In the genomic region with DNA sequence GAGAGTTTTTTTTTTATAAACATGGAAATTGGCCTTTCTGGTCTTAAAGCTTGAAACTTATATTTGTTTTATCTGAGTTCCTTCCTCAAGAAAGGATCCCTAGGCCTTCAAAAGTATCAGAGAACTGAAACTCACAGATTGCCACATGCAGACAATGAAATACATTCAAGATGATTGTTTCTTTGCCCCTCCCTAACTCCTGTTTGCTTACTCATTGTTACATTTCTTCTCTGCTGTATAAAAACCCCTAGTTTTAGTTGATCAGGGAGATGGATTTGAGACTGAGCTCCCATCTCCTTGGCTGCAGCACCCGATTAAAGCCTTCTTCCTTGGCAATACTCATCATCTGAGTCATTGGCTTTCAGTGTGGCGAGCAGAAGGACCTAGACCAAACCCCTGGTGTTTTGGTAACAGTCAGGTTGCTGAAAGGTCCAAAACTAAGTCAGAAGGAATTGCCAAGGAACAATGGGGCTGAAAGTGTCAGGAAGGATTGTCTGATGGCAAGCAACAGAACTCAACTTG, we compare ENCODE assay signal across 12 cellular contexts.
DNase-seq lines count a peak whose midpoint lies in the region; ATAC-seq and TF ChIP-seq lines count a peak whose summit lies in the region.
"Had no signal": no experiment of that assay in that cellular context is flagged by ENCODE, and none has a peak within 500 bp of the region (broad histone marks: within the 10 kb centered on the region; RNA-seq: fewer than 3 reads in every experiment).

No MANE protein-coding gene starts in this region.

- peaks cover 33% of the 10 kb centered on the region for H3K9me3 Mint-ChIP-seq in activated T-helper 1 cell treated with anti-CD3 and anti-CD28 coated beads, Interleukin-12 subunit alpha, Interleukin-12 subunit beta, Interleukin-2, Interleukin-4 antibody, amounts not matched to agents 30 ng/mL and 10 ng/mL and 1 ng/mL, durations not matched to agents 14 hours and 24 hours and 36 hours

- CTCF ChIA-PET in HEK293 (lab: Yijun Ruan, JAX), result interaction anchor here (0.6 kb wide), 2 partner anchors 715 to 987 kb away, joined by 3 read pairs; no protein-coding TSS in a partner anchor

- POLR2A ChIA-PET in HEK293 (lab: Yijun Ruan, JAX), result no interaction called here

- H3K4me1 Mint-ChIP-seq in activated T-helper 1 cell treated with anti-CD3 and anti-CD28 coated beads, Interleukin-12 subunit alpha, Interleukin-12 subunit beta, Interleukin-2, Interleukin-4 antibody, amounts not matched to agents 30 ng/mL and 10 ng/mL and 1 ng/mL, durations not matched to agents 14 hours and 24 hours and 36 hours (ENCODE audit: low read depth), result no peaks in the 10 kb centered on the region
- H3K4me1 Mint-ChIP-seq: CD8-positive, alpha-beta memory T cell had no signal

- H3K27me3 Mint-ChIP-seq in activated T-helper 1 cell treated with anti-CD3 and anti-CD28 coated beads, Interleukin-12 subunit alpha, Interleukin-12 subunit beta, Interleukin-2, Interleukin-4 antibody, amounts not matched to agents 30 ng/mL and 10 ng/mL and 1 ng/mL, durations not matched to agents 14 hours and 24 hours and 36 hours (ENCODE audit: insufficient read depth), result peaks cover 7% of the 10 kb centered on the region

- intact Hi-C loops in activated T-helper 1 cell treated with anti-CD3 and anti-CD28 coated beads, Interleukin-12 subunit alpha, Interleukin-12 subunit beta, Interleukin-2, Interleukin-4 antibody, amounts not matched to agents 30 ng/mL and 10 ng/mL and 1 ng/mL, durations not matched to agents 14 hours and 24 hours and 36 hours (cut with micrococcal nuclease), result no loop called here
- intact Hi-C loops in left cardiac atrium (cut with DNase I), result no loop called here

- ATAC-seq in GM19467 (IDR thresholded peaks at IDR 0.05; ENCODE audit: unreplicated experiment) (no peak), left cardiac atrium (no peak)

- no peaks in the 10 kb centered on the region for H3K4me1 ChIP-seq in HEK293 (ENCODE audit: control insufficient read depth, insufficient read depth, low read length)

- TF ChIP-seq CTCF in HEK293 (tag by site-specific recombination; IDR thresholded peaks at IDR 0.05) (no peak), epithelial cell of esophagus (IDR thresholded peaks at IDR 0.05; ENCODE audit: insufficient read depth, low read depth, low read length, missing control alignments) (no peak)

- H3K9me3 ChIP-seq in HEK293 (ENCODE audit: control insufficient read depth, insufficient read depth, low read depth, low read length), result no peaks in the 10 kb centered on the region

- DNase-seq in CD1c-positive myeloid dendritic cell (ENCODE audit: extremely low spot score) (peak; percentile 40), epithelial cell of esophagus (ENCODE audit: low read depth) (peak; percentile 65), amygdala (lab: John Stamatoyannopoulos, UW) (no peak), left cardiac atrium (no peak)
- DNase-seq in activated T-helper 1 cell treated with anti-CD3 and anti-CD28 coated beads, Interleukin-12 subunit alpha, Interleukin-12 subunit beta, Interleukin-2, Interleukin-4 antibody, amounts not matched to agents 30 ng/mL and 10 ng/mL and 1 ng/mL, durations not matched to agents 14 hours and 24 hours and 36 hours (ENCODE audit: low spot score), result no peak
- DNase-seq: CD8-positive, alpha-beta memory T cell; DMS 273 treated with DMSO at 0.1 percent for 48 hours; HCEC 1CT had no signal

- H3K36me3 ChIP-seq in HEK293 (ENCODE audit: control insufficient read depth in 2 of 2, insufficient read depth in 1 of 2, low read length in 2 of 2), result no peaks in the 10 kb centered on the region

- H3K4me3 ChIP-seq in HEK293 (ENCODE audit: low read depth, low read length) (no peak overlapping the region), epithelial cell of esophagus (ENCODE audit: low read length) (no peak overlapping the region)

- H3K4me3 Mint-ChIP-seq in activated T-helper 1 cell treated with anti-CD3 and anti-CD28 coated beads, Interleukin-12 subunit alpha, Interleukin-12 subunit beta, Interleukin-2, Interleukin-4 antibody, amounts not matched to agents 30 ng/mL and 10 ng/mL and 1 ng/mL, durations not matched to agents 14 hours and 24 hours and 36 hours, result no peak overlapping the region
- H3K4me3 Mint-ChIP-seq: CD14-positive monocyte had no signal

- no peaks in the 10 kb centered on the region for H3K36me3 Mint-ChIP-seq in activated T-helper 1 cell treated with anti-CD3 and anti-CD28 coated beads, Interleukin-12 subunit alpha, Interleukin-12 subunit beta, Interleukin-2, Interleukin-4 antibody, amounts not matched to agents 30 ng/mL and 10 ng/mL and 1 ng/mL, durations not matched to agents 14 hours and 24 hours and 36 hours (ENCODE audit: low read depth)
- H3K36me3 Mint-ChIP-seq: CD14-positive monocyte had no signal

- H3K27ac ChIP-seq in HEK293 (ENCODE audit: extremely low read depth, low read depth, low read length), result no peak overlapping the region
- H3K27ac ChIP-seq: HL-60 had no signal

- peak overlapping the region; percentile 8 for H3K27ac Mint-ChIP-seq in activated T-helper 1 cell treated with anti-CD3 and anti-CD28 coated beads, Interleukin-12 subunit alpha, Interleukin-12 subunit beta, Interleukin-2, Interleukin-4 antibody, amounts not matched to agents 30 ng/mL and 10 ng/mL and 1 ng/mL, durations not matched to agents 14 hours and 24 hours and 36 hours
- H3K27ac Mint-ChIP-seq: CD8-positive, alpha-beta memory T cell had no signal

TF ChIP-seq in HEK293, 187 proteins besides CTCF, POLR2A, EP300 and RAD21:
- TF ChIP-seq SETDB1 (IDR thresholded peaks at IDR 0.05; ENCODE audit: insufficient read length, low read length), result peak; percentile 80
- no peak for TF ChIP-seq ZNF560 (tag by site-specific recombination; IDR thresholded peaks at IDR 0.05; ENCODE audit: borderline replicate concordance)

Comparison
In these comparisons a context has a peak if more than half of its experiments do, and no peak if none do; other contexts are left out.
1. DNase-seq: peak in CD1c-positive myeloid dendritic cell (single experiment) and epithelial cell of esophagus (single experiment); none in activated T-helper 1 cell treated with anti-CD3 and anti-CD28 coated beads, Interleukin-12 subunit alpha, Interleukin-12 subunit beta, Interleukin-2, Interleukin-4 antibody, amounts not matched to agents 30 ng/mL and 10 ng/mL and 1 ng/mL, durations not matched to agents 14 hours and 24 hours and 36 hours (single experiment), amygdala (0 of 56) and left cardiac atrium (single experiment).